In the genomic region with DNA sequence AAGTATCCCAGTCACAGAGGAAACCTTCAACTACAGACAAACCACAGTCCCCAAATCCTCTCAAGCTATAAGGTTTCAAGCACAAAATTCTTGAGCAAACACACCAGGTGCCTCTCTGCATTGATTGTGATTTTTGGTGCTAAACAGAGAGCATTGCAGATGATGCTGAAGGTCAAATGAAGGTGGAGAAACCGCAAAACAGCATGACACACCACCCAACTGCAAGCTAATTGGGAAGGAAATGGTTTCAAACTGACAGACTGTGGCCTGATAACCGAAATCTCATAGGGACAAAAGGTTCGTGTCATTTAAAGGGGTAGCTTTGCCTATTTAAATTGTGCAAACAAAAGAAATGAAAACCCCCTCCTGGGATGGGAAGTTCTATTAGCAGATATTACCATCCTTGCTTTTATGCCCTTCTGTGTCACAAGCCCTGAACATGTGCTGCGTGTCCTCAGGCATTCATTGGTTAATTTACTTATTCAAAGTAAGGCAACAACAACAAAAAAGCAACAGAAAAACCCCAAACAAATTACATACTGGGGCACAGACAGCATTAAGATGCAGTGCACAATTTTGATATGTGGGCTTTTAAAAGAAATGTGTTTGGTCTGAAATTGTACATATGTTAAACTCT, we compare ENCODE assay signal across 9 cellular contexts.
DNase-seq lines count a peak whose midpoint lies in the region; ATAC-seq and TF ChIP-seq lines count a peak whose summit lies in the region.
"Had no signal": no experiment of that assay in that cellular context is flagged by ENCODE, and none has a peak within 500 bp of the region (broad histone marks: within the 10 kb centered on the region; RNA-seq: fewer than 3 reads in every experiment).

No MANE protein-coding gene starts in this region.

- no peak overlapping the region for H3K9ac ChIP-seq in colonic mucosa (ENCODE audit: low read depth in 2 of 2, low read length in 2 of 2)

- H3K4me1 Mint-ChIP-seq in activated CD4-positive, alpha-beta T cell treated with anti-CD3 and anti-CD28 coated beads for 36 hours, result peaks cover 3% of the 10 kb centered on the region
- H3K4me1 Mint-ChIP-seq in nephron progenitor cell, result peaks cover 6% of the 10 kb centered on the region

- CTCF ChIA-PET in activated CD4-positive, alpha-beta T cell treated with anti-CD3 and anti-CD28 coated beads for 36 hours (lab: Charles Lee), result interaction anchor here (1.0 kb wide), 1 partner anchor 274 kb away, joined by 3 read pairs; no protein-coding TSS in a partner anchor

- no peak for TF ChIP-seq POLR2A in NB4 (IDR thresholded peaks at IDR 0.05; ENCODE audit: extremely low read depth, insufficient read length)

- no peaks in the 10 kb centered on the region for H3K9me3 Mint-ChIP-seq in activated CD4-positive, alpha-beta T cell treated with anti-CD3 and anti-CD28 coated beads for 36 hours (ENCODE audit: low read depth)
- no peaks in the 10 kb centered on the region for H3K9me3 Mint-ChIP-seq in nephron progenitor cell
- H3K9me3 Mint-ChIP-seq: activated T-cell treated with anti-CD3 and anti-CD28 coated beads, Interleukin-2, amount 50 U/mL, for 24 hours had no signal

- H3K27me3 Mint-ChIP-seq in activated CD4-positive, alpha-beta T cell treated with anti-CD3 and anti-CD28 coated beads for 36 hours, result peaks cover 5% of the 10 kb centered on the region
- H3K27me3 Mint-ChIP-seq in nephron progenitor cell (ENCODE audit: low read depth, poor library complexity), result no peaks in the 10 kb centered on the region

- H3K27ac ChIP-seq in neutrophil, result peak overlapping the region; percentile 87
- H3K27ac ChIP-seq in dorsolateral prefrontal cortex, result no peak overlapping the region
- no peak overlapping the region for H3K27ac ChIP-seq in colonic mucosa

- H3K36me3 ChIP-seq in neutrophil (no peaks in the 10 kb centered on the region), colonic mucosa (no peaks in the 10 kb centered on the region)

- peaks cover 68 to 71% of the 10 kb centered on the region in 2 experiments for H3K4me1 ChIP-seq in neutrophil (ENCODE audit: control insufficient read depth in 1 of 2, insufficient read depth in 1 of 2, low read depth in 1 of 2, low read length in 1 of 2)
- H3K4me1 ChIP-seq in colonic mucosa, result no peaks in the 10 kb centered on the region

- H3K4me3 ChIP-seq in NB4 (ENCODE audit: low read depth, low read length) (peak overlapping the region; percentile 21), neutrophil (ENCODE audit: low read depth in 1 of 2, low read length in 1 of 2) (peak overlapping the region in 1 of 2 experiments; percentile 20), dorsolateral prefrontal cortex (no peak overlapping the region), colonic mucosa (no peak overlapping the region)

- peak; percentile 28 for DNase-seq in activated CD4-positive, alpha-beta T cell treated with anti-CD3 and anti-CD28 coated beads for 36 hours
- no peak for DNase-seq in activated CD4-positive, alpha-beta T cell treated with anti-CD3 and anti-CD28 coated beads, Interleukin-2, amount 50 U/mL, for 1 hour
- DNase-seq in NB4 (ENCODE audit: low read depth) (peak; percentile 98), dorsolateral prefrontal cortex (no peak), nephron progenitor cell (no peak), colonic mucosa (no peak)
- DNase-seq: activated T-cell treated with anti-CD3 and anti-CD28 coated beads, Interleukin-2, amount 50 U/mL, for 24 hours had no signal

- POLR2A ChIA-PET in activated CD4-positive, alpha-beta T cell treated with anti-CD3 and anti-CD28 coated beads for 36 hours (lab: Charles Lee), result no interaction called here

- no peaks in the 10 kb centered on the region for H3K9me3 ChIP-seq in neutrophil
- no peaks in the 10 kb centered on the region for H3K9me3 ChIP-seq in colonic mucosa

- H3K27me3 ChIP-seq in neutrophil (no peaks in the 10 kb centered on the region), dorsolateral prefrontal cortex (no peaks in the 10 kb centered on the region), colonic mucosa (no peaks in the 10 kb centered on the region)

- no peak overlapping the region for H3K4me3 Mint-ChIP-seq in activated CD4-positive, alpha-beta T cell treated with anti-CD3 and anti-CD28 coated beads for 36 hours
- H3K4me3 Mint-ChIP-seq in nephron progenitor cell, result no peak overlapping the region
- H3K4me3 Mint-ChIP-seq: activated T-cell treated with anti-CD3 and anti-CD28 coated beads, Interleukin-2, amount 50 U/mL, for 24 hours had no signal

- no peaks in the 10 kb centered on the region for H3K36me3 Mint-ChIP-seq in activated CD4-positive, alpha-beta T cell treated with anti-CD3 and anti-CD28 coated beads for 36 hours (ENCODE audit: low read depth)
- no peaks in the 10 kb centered on the region for H3K36me3 Mint-ChIP-seq in nephron progenitor cell (ENCODE audit: low read depth)

- no peak for TF ChIP-seq CTCF in NB4 (IDR thresholded peaks at IDR 0.05; ENCODE audit: low read depth, low read length)
- TF ChIP-seq CTCF in neutrophil (IDR thresholded peaks at IDR 0.05), result no peak
- no peak for TF ChIP-seq CTCF in dorsolateral prefrontal cortex (IDR thresholded peaks at IDR 0.05 in 54 of 56, conservative IDR thresholded peaks at IDR 0.05 in 2 of 56; ENCODE audit: low read depth in 1 of 56, partially characterized antibody in 56 of 56)
- no peak for TF ChIP-seq CTCF in nephron progenitor cell (IDR thresholded peaks at IDR 0.05)
- TF ChIP-seq CTCF in colonic mucosa (IDR thresholded peaks at IDR 0.05), result no peak

- peak; percentile 39 for ATAC-seq in activated CD4-positive, alpha-beta T cell treated with anti-CD3 and anti-CD28 coated beads for 36 hours
- ATAC-seq in HG02759 (IDR thresholded peaks at IDR 0.05; ENCODE audit: unreplicated experiment), result peak; percentile 92

- intact Hi-C loops in activated CD4-positive, alpha-beta T cell treated with anti-CD3 and anti-CD28 coated beads for 36 hours (cut with DNase I, micrococcal nuclease), result loop anchor here in 1 of 2 experiments (10.0 kb wide), 1 partner anchor 64 kb away; no protein-coding TSS in a partner anchor
- intact Hi-C loops in dorsolateral prefrontal cortex (cut with DNase I) (no loop called here), colonic mucosa (cut with DNase I) (no loop called here)

- no peak overlapping the region for H3K27ac Mint-ChIP-seq in activated CD4-positive, alpha-beta T cell treated with anti-CD3 and anti-CD28 coated beads for 36 hours
- H3K27ac Mint-ChIP-seq in nephron progenitor cell, result no peak overlapping the region
- H3K27ac Mint-ChIP-seq: activated T-cell treated with anti-CD3 and anti-CD28 coated beads, Interleukin-2, amount 50 U/mL, for 24 hours had no signal

Comparison
In these comparisons a context has a peak if more than half of its experiments do, and no peak if none do; other contexts are left out.
1. DNase-seq: peak in activated CD4-positive, alpha-beta T cell treated with anti-CD3 and anti-CD28 coated beads for 36 hours (single experiment) and NB4 (single experiment); none in activated CD4-positive, alpha-beta T cell treated with anti-CD3 and anti-CD28 coated beads, Interleukin-2, amount 50 U/mL, for 1 hour (single experiment), dorsolateral prefrontal cortex (0 of 10), nephron progenitor cell (single experiment) and colonic mucosa (single experiment).